12 cellular contexts compared by ENCODE assay signal in genomic region chr16:591892-592517, GRCh38. TPM values are rescaled to one million over a fixed set of nuclear protein-coding genes. Genes with fewer than 3 reads are reported as not detected.
A peak's percentile ranks its signal among the peaks of the same experiment; 100 is the strongest.
DNase-seq lines count a peak whose midpoint lies in the region; ATAC-seq and TF ChIP-seq lines count a peak whose summit lies in the region.
"Had no signal": no experiment of that assay in that cellular context is flagged by ENCODE, and none has a peak within 500 bp of the region (broad histone marks: within the 10 kb centered on the region; RNA-seq: fewer than 3 reads in every experiment).

No MANE protein-coding gene starts in this region.

- DNase-seq in spleen (peak; percentile 77), T1000 (lab: John Stamatoyannopoulos, UW) (no peak), HCEC 1CT (no peak)
- DNase-seq: stimulated activated CD4-positive, alpha-beta T cell treated with anti-CD3 and anti-CD28 coated beads, Interleukin-12 subunit alpha, Interleukin-12 subunit beta, amount 100 ng/mL, for 4 hours; stimulated activated naive CD4-positive, alpha-beta T cell had no signal

- no peak for ATAC-seq in GM18511 (IDR thresholded peaks at IDR 0.05; ENCODE audit: unreplicated experiment)
- ATAC-seq: Right ventricle myocardium inferior had no signal

- TF ChIP-seq RAD21 in liver (IDR thresholded peaks at IDR 0.05): no peak

- H3K4me3 ChIP-seq in HEK293 (ENCODE audit: low read depth, low read length) (no peak overlapping the region), liver (ENCODE audit: low read depth in 1 of 3, low read length in 3 of 3) (no peak overlapping the region), spleen (peak overlapping the region in 2 of 8 donors; percentile 6 to 32)

- no peak for TF ChIP-seq POLR2A in spleen (IDR thresholded peaks at IDR 0.05)

- intact Hi-C loops in spleen (cut with DNase I; ENCODE audit: low total_unique reads): no loop called here

- peaks cover 14% of the 10 kb centered on the region for H3K4me1 ChIP-seq in HEK293 (ENCODE audit: control insufficient read depth, insufficient read depth, low read length)
- H3K4me1 ChIP-seq in liver (ENCODE audit: control insufficient read depth in 4 of 4, insufficient read depth in 4 of 4, low read length in 3 of 4): peaks cover 25 to 78% (median 66%) of the 10 kb centered on the region in 4 donors
- peaks cover 26 to 84% (median 64%) of the 10 kb centered on the region in 6 donors for H3K4me1 ChIP-seq in spleen

- TF ChIP-seq CTCF in HEK293 (tag by site-specific recombination; IDR thresholded peaks at IDR 0.05) (no peak), VCaP (conservative IDR thresholded peaks at IDR 0.05) (no peak), liver (IDR thresholded peaks at IDR 0.05; ENCODE audit: low read depth, low read length, missing input control) (no peak), spleen (IDR thresholded peaks at IDR 0.05 in 8 of 11, conservative IDR thresholded peaks at IDR 0.05 in 3 of 11) (no peak)

- no peak overlapping the region for H3K27ac ChIP-seq in HEK293 (ENCODE audit: extremely low read depth, low read depth, low read length)
- peak overlapping the region; percentile 76 for H3K27ac ChIP-seq in VCaP
- peak overlapping the region; percentile 81 to 88 for H3K27ac ChIP-seq in liver (ENCODE audit: low read depth in 1 of 2, low read length in 2 of 2)
- peak overlapping the region in 6 of 8 donors; percentile 41 to 84 (median 72) for H3K27ac ChIP-seq in spleen

- H3K9ac ChIP-seq in liver (ENCODE audit: low read depth in 1 of 2, low read length in 2 of 2): no peak overlapping the region

- POLR2A ChIA-PET in HEK293 (lab: Yijun Ruan, JAX): interaction anchor here (1.0 kb wide), 1 partner anchor 10 kb away, joined by 5 read pairs; no protein-coding TSS in a partner anchor

- CTCF ChIA-PET in HEK293 (lab: Yijun Ruan, JAX): interaction anchor here (1.5 kb wide), 1 partner anchor 10 kb away, joined by 4 read pairs; no protein-coding TSS in a partner anchor

- WGBS in liver: 83% methylated on average over 15 of the region's 15 CpGs
- WGBS in spleen, 5 donors: 77 to 95% (median 77%) methylated on average over 12 to 15 of the region's 15 CpGs

- peaks cover 0 to 8% of the 10 kb centered on the region in 2 experiments; a peak in 1 of 3 replicates for H3K36me3 ChIP-seq in HEK293 (ENCODE audit: control insufficient read depth in 2 of 2, insufficient read depth in 1 of 2, low read length in 2 of 2)
- no peaks in the 10 kb centered on the region for H3K36me3 ChIP-seq in liver (ENCODE audit: control insufficient read depth in 4 of 4, insufficient read depth in 3 of 4, low read depth in 1 of 4, low read length in 3 of 4)
- H3K36me3 ChIP-seq in spleen: peaks cover 0 to 22% (median 2%) of the 10 kb centered on the region in 6 donors

- no peaks in the 10 kb centered on the region for H3K27me3 ChIP-seq in liver (ENCODE audit: control insufficient read depth in 4 of 4, insufficient read depth in 4 of 4, low read length in 3 of 4)
- H3K27me3 ChIP-seq in spleen (replicated peaks in 1 of 7): no peaks in the 10 kb centered on the region

- H3K9me3 ChIP-seq in HEK293 (ENCODE audit: control insufficient read depth, insufficient read depth, low read depth, low read length) (no peaks in the 10 kb centered on the region), liver (ENCODE audit: control insufficient read depth in 4 of 4, low read length in 3 of 4) (no peaks in the 10 kb centered on the region), spleen (no peaks in the 10 kb centered on the region)

TF ChIP-seq in HEK293, 187 proteins besides CTCF, POLR2A, EP300 and RAD21:
- TF ChIP-seq ZNF449 (tag by site-specific recombination; IDR thresholded peaks at IDR 0.05) (no peak), ZNF677 (tag by site-specific recombination; IDR thresholded peaks at IDR 0.05) (peak; percentile 3; the same call in 1 of the 2 replicates)

TF ChIP-seq in liver, 16 proteins besides CTCF, POLR2A, EP300 and RAD21:
- TF ChIP-seq ZBTB33 (IDR thresholded peaks at IDR 0.05) (no peak), RXRA (IDR thresholded peaks at IDR 0.05) (no peak), HNF4G (IDR thresholded peaks at IDR 0.05) (no peak), JUND (IDR thresholded peaks at IDR 0.05) (no peak), SP1 (IDR thresholded peaks at IDR 0.05) (no peak), MAX (IDR thresholded peaks at IDR 0.05) (no peak), FOXA1 (IDR thresholded peaks at IDR 0.05) (no peak), EGR1 (IDR thresholded peaks at IDR 0.05; ENCODE audit: low read depth in 2 of 2) (no peak), NR2F2 (IDR thresholded peaks at IDR 0.05) (no peak), ATF3 (IDR thresholded peaks at IDR 0.05) (no peak), REST (IDR thresholded peaks at IDR 0.05) (no peak), GABPA (IDR thresholded peaks at IDR 0.05 in 1 of 2, conservative IDR thresholded peaks at IDR 0.05 in 1 of 2) (no peak), HNF4A (conservative IDR thresholded peaks at IDR 0.05) (no peak), FOXA2 (IDR thresholded peaks at IDR 0.05) (no peak), TAF1 (conservative IDR thresholded peaks at IDR 0.05) (no peak), YY1 (IDR thresholded peaks at IDR 0.05) (no peak)

RNA-seq across cellular contexts. Expression of gene RAB40C, which starts 2.1 kb away (rescaled TPM):
- total RNA-seq in liver (10 to 100 TPM in 1 of 2 donors, 1 to 10 TPM in 1; 7.7 to 11.0 TPM), spleen (10 to 100 TPM; 12.9 to 21.6 (median 15.3) TPM)
- polyA plus RNA-seq in liver (10 to 100 TPM in 1 of 2 donors, 1 to 10 TPM in 1; 6.1 to 10.7 TPM), spleen (10 to 100 TPM in 2 of 3 donors, 1 to 10 TPM in 1; 8.1 to 20.9 (median 11.0) TPM)

RNA-seq across cellular contexts. Expression of gene PIGQ, which starts 22.2 kb away (rescaled TPM):
- 100 to 1,000 TPM in 1 of 2 donors, 10 to 100 TPM in 1; 16.8 to 144 TPM for total RNA-seq in liver
- polyA plus RNA-seq in liver: 10 to 100 TPM; 18.9 to 22.4 TPM
- total RNA-seq in spleen: 10 to 100 TPM; 36.1 to 42.7 (median 39.2) TPM
- polyA plus RNA-seq in spleen: 10 to 100 TPM; 20.7 to 70.5 (median 42.2) TPM

RNA-seq across cellular contexts. Expression of gene NHLRC4, which starts 25.2 kb away (rescaled TPM):
- total RNA-seq in liver: 1 to 10 TPM in 1 of 2 donors, under 1 TPM in 1; 0.25 to 7.0 TPM
- under 1 TPM in 1 of 2 donors, not detected in 1; 0.17 TPM for polyA plus RNA-seq in liver
- 1 to 10 TPM; 1.5 to 8.8 (median 4.5) TPM for total RNA-seq in spleen
- 1 to 10 TPM; 2.7 to 4.7 (median 3.6) TPM for polyA plus RNA-seq in spleen

RNA-seq across cellular contexts. Expression of gene PRR35, which starts 31.8 kb away (rescaled TPM):
- total RNA-seq in liver (not detected), spleen (not detected)
- polyA plus RNA-seq in liver (not detected), spleen (not detected)
- total RNA-seq: foreskin keratinocyte, lung, Right ventricle myocardium inferior had no signal
- polyA plus RNA-seq: foreskin keratinocyte, lung had no signal

RNA-seq across cellular contexts. Expression of gene WFIKKN1, which starts 38.8 kb away (rescaled TPM):
- total RNA-seq in liver (1 to 10 TPM in 1 of 2 donors, under 1 TPM in 1; 0.67 to 1.2 TPM), spleen (1 to 10 TPM in 3 of 7 donors, under 1 TPM in 4; 0.49 to 1.5 (median 0.95) TPM)
- polyA plus RNA-seq in liver (under 1 TPM; 0.19 to 0.24 TPM), spleen (1 to 10 TPM in 1 of 3 donors, under 1 TPM in 2; 0.15 to 1.8 (median 0.30) TPM)
